In the genomic region with DNA sequence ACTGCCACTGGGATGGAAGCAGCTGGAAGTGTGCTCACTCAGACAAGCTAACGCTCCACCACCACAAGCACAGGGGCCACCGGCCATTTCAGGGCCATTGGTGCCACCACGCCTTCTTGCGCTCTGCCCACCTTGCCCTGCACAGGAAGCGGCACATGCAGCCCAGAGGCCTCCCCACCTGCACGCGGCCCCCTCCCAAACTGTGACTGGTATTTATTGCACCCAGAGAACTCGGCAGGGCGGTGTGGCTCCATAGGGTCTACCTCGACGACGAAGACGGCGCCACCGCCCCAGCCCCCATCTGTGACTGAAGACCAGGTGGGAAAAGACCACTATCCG, we compare ENCODE assay signal across 18 cellular contexts. TPM values are rescaled to one million over a fixed set of nuclear protein-coding genes. Genes with fewer than 3 reads are reported as not detected.
A peak's percentile ranks its signal among the peaks of the same experiment; 100 is the strongest.
DNase-seq lines count a peak whose midpoint lies in the region; ATAC-seq and TF ChIP-seq lines count a peak whose summit lies in the region.
"Not testable (repeated sequence)": the region's sequence is repeated elsewhere in the genome, so short reads cannot be mapped to it uniquely, and the experiment has no call there.
"Had no signal": no experiment of that assay in that cellular context is flagged by ENCODE, and none has a peak within 500 bp of the region (broad histone marks: within the 10 kb centered on the region; RNA-seq: fewer than 3 reads in every experiment).

No MANE protein-coding gene starts in this region.

- not testable (repeated sequence) for TF ChIP-seq CTCF in parathyroid adenoma (IDR thresholded peaks at IDR 0.05); sigmoid colon (IDR thresholded peaks at IDR 0.05)

- TF ChIP-seq POLR2A in sigmoid colon (IDR thresholded peaks at IDR 0.05) = not testable (repeated sequence)

- ATAC-seq in aorta (ENCODE audit: low FRiP score) = peak; percentile 26

- H2AFZ ChIP-seq in parathyroid adenoma = peak overlapping the region; percentile 77

- H3K9ac ChIP-seq in iPS-20b (ENCODE audit: low read depth, low read length); parathyroid adenoma: not testable (repeated sequence)

- peak overlapping the region; percentile 40; the same call in 1 of the 2 replicates for H3K4me3 ChIP-seq in iPS-20b (ENCODE audit: low read length)
- not testable (repeated sequence) for H3K4me3 ChIP-seq in parathyroid adenoma (ENCODE audit: low read depth, low read length); sigmoid colon; aorta (ENCODE audit: low read length in 2 of 2)

- not testable (repeated sequence) for H3K36me3 ChIP-seq in iPS-20b (ENCODE audit: insufficient read depth, low read depth, low read length); parathyroid adenoma (ENCODE audit: control insufficient read depth, insufficient read depth, low read length); sigmoid colon; aorta (ENCODE audit: control insufficient read depth in 1 of 2, insufficient read depth in 2 of 2, low read length in 1 of 2)

- intact Hi-C loops in sigmoid colon (cut with DNase I); aorta (cut with DNase I): not testable (repeated sequence)

- not testable (repeated sequence) for H3K4me2 ChIP-seq in parathyroid adenoma (ENCODE audit: low read length)

- H3K79me2 ChIP-seq in parathyroid adenoma = not testable (repeated sequence)

- TF ChIP-seq EP300 in sigmoid colon (IDR thresholded peaks at IDR 0.05) = not testable (repeated sequence)

- not testable (repeated sequence) for H3K4me1 ChIP-seq in iPS-20b (ENCODE audit: insufficient read depth, low read length); parathyroid adenoma; sigmoid colon; aorta (ENCODE audit: control insufficient read depth in 1 of 2, insufficient read depth in 2 of 2, low read length in 2 of 2)

- not testable (repeated sequence) for H3K27me3 ChIP-seq in iPS-20b (ENCODE audit: insufficient read depth, low read length); parathyroid adenoma (ENCODE audit: control insufficient read depth, insufficient read depth, low read length); sigmoid colon; aorta (ENCODE audit: control insufficient read depth in 1 of 2, insufficient read depth in 2 of 2, low read length in 1 of 2)

- peak; percentile 52 for DNase-seq in sigmoid colon
- DNase-seq in aorta = not testable (repeated sequence)

- WGBS in sigmoid colon, 2 donors = 83 to 95% methylated on average over 16 of the region's 16 CpGs
- WGBS in aorta, 2 donors = 80 to 87% methylated on average over 8 to 16 of the region's 16 CpGs

- H3K9me3 ChIP-seq in iPS-20b (ENCODE audit: insufficient read depth, low read depth, low read length); parathyroid adenoma (ENCODE audit: control insufficient read depth, low read length); sigmoid colon; aorta (ENCODE audit: control insufficient read depth, low read length): not testable (repeated sequence)

- H3K27ac ChIP-seq in iPS-20b (ENCODE audit: low read length); parathyroid adenoma; sigmoid colon; aorta (ENCODE audit: low read depth in 1 of 2, low read length in 2 of 2): not testable (repeated sequence)

RNA-seq across cellular contexts. Expression of gene RAB6C, which starts 58.8 kb away (rescaled TPM):
- total RNA-seq in sigmoid colon (under 1 TPM in 1 of 4 donors, not detected in 3; 0.36 TPM), aorta (under 1 TPM in 1 of 2 donors, not detected in 1; 0.36 TPM)
- polyA plus RNA-seq in sigmoid colon (under 1 TPM in 1 of 3 donors, not detected in 2; 0.03 TPM), aorta (not detected)
- total RNA-seq: A172; A673; B cell; Caco-2; Calu3; CD4-positive, alpha-beta T cell; CD4-positive, CD25-positive, alpha-beta regulatory T cell; CD8-positive, alpha-beta T cell; Daoy had no signal
- polyA plus RNA-seq: AG04450; BJ; CD14-positive monocyte; CD4-positive, alpha-beta memory T cell; CD4-positive, CD25-positive, alpha-beta regulatory T cell; CD8-positive, alpha-beta memory T cell had no signal
